ENCODE assay signal across 8 cellular contexts in genomic region chr1:170126691-170127090, GRCh38. TPM values are rescaled to one million over a fixed set of nuclear protein-coding genes. Genes with fewer than 3 reads are reported as not detected.
DNase-seq lines count a peak whose midpoint lies in the region; ATAC-seq and TF ChIP-seq lines count a peak whose summit lies in the region.

No MANE protein-coding gene starts in this region.

- H3K27ac Mint-ChIP-seq in activated naive CD8-positive, alpha-beta T cell treated with anti-CD3 and anti-CD28 coated beads, Interleukin-2, amount 50 U/mL, for 24 hours, result no peak overlapping the region
- H3K27ac Mint-ChIP-seq in activated naive CD8-positive, alpha-beta T cell treated with anti-CD3 and anti-CD28 coated beads for 36 hours, result no peak overlapping the region

- H3K36me3 ChIP-seq in mammary epithelial cell (ENCODE audit: insufficient read depth, low read length), result no peaks in the 10 kb centered on the region

- no peak overlapping the region for H3K4me3 Mint-ChIP-seq in activated naive CD8-positive, alpha-beta T cell treated with anti-CD3 and anti-CD28 coated beads, Interleukin-2, amount 50 U/mL, for 24 hours
- no peak overlapping the region for H3K4me3 Mint-ChIP-seq in activated naive CD8-positive, alpha-beta T cell treated with anti-CD3 and anti-CD28 coated beads for 36 hours

- in situ Hi-C loops in mammary epithelial cell (cut with MboI; ENCODE audit: low sequenced_read_pairs in 2 of 2), result no loop called here

- H3K27me3 ChIP-seq in mammary epithelial cell (ENCODE audit: insufficient read depth, low read length), result no peaks in the 10 kb centered on the region

- H3K9ac ChIP-seq in mammary epithelial cell (ENCODE audit: insufficient read depth, low read length), result no peak overlapping the region

- H3K4me1 ChIP-seq in mammary epithelial cell (ENCODE audit: insufficient read depth, low read length), result no peaks in the 10 kb centered on the region

- H3K4me2 ChIP-seq in mammary epithelial cell (ENCODE audit: insufficient read depth, low read depth, low read length), result no peak overlapping the region

- peak in 1 of 2 donors; percentile 10 for TF ChIP-seq CTCF in mammary epithelial cell (conservative IDR thresholded peaks at IDR 0.05 in 1 of 2, IDR thresholded peaks at IDR 0.05 in 1 of 2; ENCODE audit: extremely low read depth in 1 of 2, insufficient read depth in 1 of 2, low read depth in 1 of 2, low read length in 2 of 2)

- ATAC-seq in activated naive CD8-positive, alpha-beta T cell treated with anti-CD3 and anti-CD28 coated beads, Interleukin-2, amount 50 U/mL, for 24 hours, result peak; percentile 33
- peak; percentile 92 for ATAC-seq in HG03045 (IDR thresholded peaks at IDR 0.05; ENCODE audit: unreplicated experiment)

- H3K9me3 Mint-ChIP-seq in activated naive CD8-positive, alpha-beta T cell treated with anti-CD3 and anti-CD28 coated beads, Interleukin-2, amount 50 U/mL, for 24 hours, result peaks cover 10% of the 10 kb centered on the region
- H3K9me3 Mint-ChIP-seq in activated naive CD8-positive, alpha-beta T cell treated with anti-CD3 and anti-CD28 coated beads for 36 hours, result peaks cover 7% of the 10 kb centered on the region

- peaks cover 5% of the 10 kb centered on the region for H3K27me3 Mint-ChIP-seq in activated naive CD8-positive, alpha-beta T cell treated with anti-CD3 and anti-CD28 coated beads, Interleukin-2, amount 50 U/mL, for 24 hours
- H3K27me3 Mint-ChIP-seq in activated naive CD8-positive, alpha-beta T cell treated with anti-CD3 and anti-CD28 coated beads for 36 hours, result no peaks in the 10 kb centered on the region

- dilution Hi-C loops in mammary epithelial cell (cut with HindIII; ENCODE audit: low sequenced_read_pairs), result no loop called here

- H3K36me3 Mint-ChIP-seq in activated naive CD8-positive, alpha-beta T cell treated with anti-CD3 and anti-CD28 coated beads, Interleukin-2, amount 50 U/mL, for 24 hours (ENCODE audit: low read depth), result no peaks in the 10 kb centered on the region
- H3K36me3 Mint-ChIP-seq in activated naive CD8-positive, alpha-beta T cell treated with anti-CD3 and anti-CD28 coated beads for 36 hours, result no peaks in the 10 kb centered on the region

- CTCF ChIA-PET in mammary epithelial cell (lab: Charles Lee; ENCODE audit: low non-redundant PET), result no interaction called here

- BruUV-seq in mammary epithelial cell (replicated peaks; lab: Mats Ljungman, UMichigan), result no TSS peak

- 60% methylated on average over 3 of the region's 4 CpGs for WGBS in mammary epithelial cell (ENCODE audit: low coverage, missing lambda C conversion rate)

- H2AFZ ChIP-seq in mammary epithelial cell (ENCODE audit: low read depth, low read length), result no peak overlapping the region

- no peaks in the 10 kb centered on the region for H3K79me2 ChIP-seq in mammary epithelial cell (ENCODE audit: insufficient read depth, low read length)

- no peaks in the 10 kb centered on the region for H4K20me1 ChIP-seq in mammary epithelial cell (ENCODE audit: insufficient read depth, low read length)

- H3K4me1 Mint-ChIP-seq in activated naive CD8-positive, alpha-beta T cell treated with anti-CD3 and anti-CD28 coated beads, Interleukin-2, amount 50 U/mL, for 24 hours, result no peaks in the 10 kb centered on the region
- H3K4me1 Mint-ChIP-seq in activated naive CD8-positive, alpha-beta T cell treated with anti-CD3 and anti-CD28 coated beads for 36 hours, result peaks cover 2% of the 10 kb centered on the region

- no peaks in the 10 kb centered on the region for H3K9me3 ChIP-seq in mammary epithelial cell (replicated peaks; ENCODE audit: insufficient read depth, low read length)

- no peak overlapping the region for H3K4me3 ChIP-seq in mammary epithelial cell (replicated peaks in 1 of 3; ENCODE audit: insufficient read depth in 1 of 3, low read depth in 2 of 3, low read length in 3 of 3)

- intact Hi-C loops in mammary epithelial cell (cut with micrococcal nuclease), result no loop called here

- no peak for DNase-seq in activated naive CD8-positive, alpha-beta T cell treated with anti-CD3 and anti-CD28 coated beads, Interleukin-2, amount 50 U/mL, for 24 hours
- no peak for DNase-seq in activated naive CD8-positive, alpha-beta T cell treated with anti-CD3 and anti-CD28 coated beads for 36 hours
- DNase-seq in mammary epithelial cell (peak; percentile 62), stromal cell of bone marrow (ENCODE audit: low read depth) (peak; percentile 83), T-helper 9 cell (no peak), NOMO-1 (lab: John Stamatoyannopoulos, UW; ENCODE audit: unreplicated experiment in 2 of 2) (no peak), midbrain (lab: John Stamatoyannopoulos, UW) (no peak)

- H3K27ac ChIP-seq in mammary epithelial cell (ENCODE audit: insufficient read depth, low read depth, low read length), result no peak overlapping the region

RNA-seq across cellular contexts. Expression of gene NTMT2, which starts 19.1 kb away (rescaled TPM):
- not detected for total RNA-seq in activated naive CD8-positive, alpha-beta T cell treated with anti-CD3 and anti-CD28 coated beads for 36 hours
- not detected for total RNA-seq in mammary epithelial cell
- not detected for polyA plus RNA-seq in mammary epithelial cell
- not detected for polyA minus RNA-seq in mammary epithelial cell

RNA-seq across cellular contexts. Expression of gene KIFAP3, which starts 52.2 kb away (rescaled TPM):
- total RNA-seq in activated naive CD8-positive, alpha-beta T cell treated with anti-CD3 and anti-CD28 coated beads for 36 hours, result 10 to 100 TPM; 13.8 to 14.9 TPM
- 10 to 100 TPM; 28.8 to 33.9 TPM for total RNA-seq in mammary epithelial cell
- 18.3 TPM for polyA plus RNA-seq in mammary epithelial cell
- polyA minus RNA-seq in mammary epithelial cell, result 19.2 TPM

Comparison
In these comparisons a context has a peak if more than half of its experiments do, and no peak if none do; other contexts are left out.
1. DNase-seq: peak in mammary epithelial cell (single experiment) and stromal cell of bone marrow (single experiment); none in activated naive CD8-positive, alpha-beta T cell treated with anti-CD3 and anti-CD28 coated beads, Interleukin-2, amount 50 U/mL, for 24 hours (single experiment), activated naive CD8-positive, alpha-beta T cell treated with anti-CD3 and anti-CD28 coated beads for 36 hours (single experiment), T-helper 9 cell (single experiment), NOMO-1 (0 of 2) and midbrain (single experiment).